ENCODE assay signal across 7 cellular contexts in genomic region chr14:93183596-93184317, GRCh38. TPM values are rescaled to one million over a fixed set of nuclear protein-coding genes. Genes with fewer than 3 reads are reported as not detected.
DNase-seq lines count a peak whose midpoint lies in the region; ATAC-seq and TF ChIP-seq lines count a peak whose summit lies in the region.

No MANE protein-coding gene starts in this region.

- peak overlapping the region; percentile 79 for H3K4me3 Mint-ChIP-seq in WTC11

- H3K9me3 Mint-ChIP-seq in WTC11, result no peaks in the 10 kb centered on the region

- in situ Hi-C loops in HAP-1 (cut with MboI; ENCODE audit: low sequenced_read_pairs), result no loop called here

- TF ChIP-seq POLR2A in spleen (IDR thresholded peaks at IDR 0.05), result no peak

- H3K27ac Mint-ChIP-seq in WTC11, result peak overlapping the region; percentile 95

- H2AFZ ChIP-seq in hepatocyte, result peak overlapping the region; percentile 97

- H3K79me2 ChIP-seq in hepatocyte, result peaks cover 48% of the 10 kb centered on the region

- TF ChIP-seq CTCF in WTC11 (IDR thresholded peaks at IDR 0.05) (no peak), hepatocyte (IDR thresholded peaks at IDR 0.05; ENCODE audit: poor library complexity) (no peak), spleen (IDR thresholded peaks at IDR 0.05 in 8 of 11, conservative IDR thresholded peaks at IDR 0.05 in 3 of 11) (no peak)

- no peaks in the 10 kb centered on the region for H3K27me3 Mint-ChIP-seq in WTC11 (ENCODE audit: low read depth)

- H3K4me3 ChIP-seq in HAP-1 (peak overlapping the region; percentile 97), hepatocyte (peak overlapping the region; percentile 96), spleen (peak overlapping the region; percentile 51 to 97 (median 83))

- no peak for DNase-seq in HAP-1 (ENCODE audit: low spot score in 2 of 2)
- no peak for DNase-seq in WTC11 (ENCODE audit: low spot score)
- no peak for DNase-seq in hepatocyte (ENCODE audit: low spot score)
- DNase-seq in spleen, result no peak
- no peak for DNase-seq in NCI-H2196 treated with DMSO at 0.1 percent for 48 hours (lab: John Stamatoyannopoulos, UW; ENCODE audit: unreplicated experiment)
- no peak for DNase-seq in KG1 (lab: John Stamatoyannopoulos, UW)

- intact Hi-C loops in spleen (cut with DNase I; ENCODE audit: low total_unique reads), result no loop called here

- H3K36me3 ChIP-seq in HAP-1 (replicated peaks) (peaks cover 30% of the 10 kb centered on the region), hepatocyte (replicated peaks; ENCODE audit: insufficient read depth, low read depth) (no peaks in the 10 kb centered on the region), spleen (peaks cover 0 to 50% (median 4%) of the 10 kb centered on the region in 6 donors)

- ATAC-seq in WTC11, result peak; percentile 4; the same call in 1 of the 2 replicates
- ATAC-seq in HG03439 (IDR thresholded peaks at IDR 0.05; ENCODE audit: unreplicated experiment), result no peak

- H3K9me3 ChIP-seq in HAP-1, result no peaks in the 10 kb centered on the region
- H3K9me3 ChIP-seq in hepatocyte (ENCODE audit: low read depth), result no peaks in the 10 kb centered on the region
- H3K9me3 ChIP-seq in spleen, result no peaks in the 10 kb centered on the region

- POLR2A ChIA-PET in WTC11 (lab: Charles Lee), result interaction anchor here (0.5 to 2.7 kb wide), 4 partner anchors 15 to 416 kb away, joined by 4 to 23 read pairs (median 6); partner anchors contain the start of genes GON7 and UBR7

- no peaks in the 10 kb centered on the region for H3K27me3 ChIP-seq in HAP-1 (ENCODE audit: low read depth)
- H3K27me3 ChIP-seq in hepatocyte, result no peaks in the 10 kb centered on the region
- H3K27me3 ChIP-seq in spleen (replicated peaks in 1 of 7), result no peaks in the 10 kb centered on the region

- H3K36me3 Mint-ChIP-seq in WTC11, result peaks cover 10% of the 10 kb centered on the region; the same call in 1 of the 2 replicates

- H3K4me2 ChIP-seq in hepatocyte, result peak overlapping the region; percentile 100

- H3K27ac ChIP-seq in hepatocyte, result peak overlapping the region; percentile 100
- H3K27ac ChIP-seq in spleen, result peak overlapping the region; percentile 79 to 99 (median 96)

- peaks cover 18% of the 10 kb centered on the region for H3K4me1 Mint-ChIP-seq in WTC11

- peaks cover 5% of the 10 kb centered on the region for H4K20me1 ChIP-seq in hepatocyte (ENCODE audit: insufficient read depth, poor library complexity, severe bottlenecking)

- H3K9me2 ChIP-seq in hepatocyte (replicated peaks; ENCODE audit: insufficient read depth), result no peaks in the 10 kb centered on the region

- 50% methylated on average over 17 of the region's 17 CpGs for WGBS in hepatocyte (ENCODE audit: low lambda C conversion rate, missing lambda C conversion rate)
- 47 to 54% (median 50%) methylated on average over 17 of the region's 17 CpGs for WGBS in spleen, 5 donors

- CTCF ChIA-PET in WTC11 (lab: Charles Lee), result interaction anchor here (0.7 to 3.1 kb wide), 17 partner anchors 9 to 435 kb away, joined by 3 to 34 read pairs (median 5); partner anchors contain the start of genes GON7, ITPK1 and UBR7

- H3K4me1 ChIP-seq in HAP-1 (peaks cover 13% of the 10 kb centered on the region), hepatocyte (ENCODE audit: insufficient read depth) (peaks cover 8% of the 10 kb centered on the region), spleen (peaks cover 19 to 50% (median 40%) of the 10 kb centered on the region in 6 donors)

TF ChIP-seq in WTC11, 78 proteins besides CTCF, POLR2A, EP300 and RAD21:
- TF ChIP-seq ZNF232 (CRISPR knock-in tag; IDR thresholded peaks at IDR 0.05) (no peak), MYBL2 (CRISPR knock-in tag; IDR thresholded peaks at IDR 0.05) (no peak), ZSCAN18 (CRISPR knock-in tag; IDR thresholded peaks at IDR 0.05) (no peak), TEAD1 (CRISPR knock-in tag; IDR thresholded peaks at IDR 0.05) (no peak), ETV6 (CRISPR knock-in tag; IDR thresholded peaks at IDR 0.05) (no peak), SOX15 (CRISPR knock-in tag; IDR thresholded peaks at IDR 0.05) (no peak)

RNA-seq across cellular contexts. Expression of gene MOAP1, which starts 0.9 kb away (rescaled TPM):
- total RNA-seq in WTC11 (2021) (16.7 to 18.1 TPM (median 17.2 TPM) in 3 replicates), hepatocyte (35.5 and 36.2 TPM in 2 replicates), spleen (10 to 100 TPM; 16.3 to 31.4 (median 28.1) TPM)
- polyA plus RNA-seq in hepatocyte (26.1 and 27.3 TPM in 2 replicates), spleen (10 to 100 TPM; 17.3 to 23.8 (median 21.5) TPM)

RNA-seq across cellular contexts. Expression of gene LYSET, which starts 1.4 kb away (rescaled TPM):
- 24.7 to 25.6 TPM (median 25.5 TPM) in 3 replicates for total RNA-seq in WTC11 (2021)
- 17.5 and 17.8 TPM in 2 replicates for total RNA-seq in hepatocyte
- polyA plus RNA-seq in hepatocyte, result 45.4 and 53.0 TPM in 2 replicates
- 10 to 100 TPM in 5 of 7 donors, 1 to 10 TPM in 2; 8.5 to 15.7 (median 14.1) TPM for total RNA-seq in spleen
- polyA plus RNA-seq in spleen, result 10 to 100 TPM; 21.8 to 29.2 (median 25.8) TPM

RNA-seq across cellular contexts. Expression of gene GON7, which starts 23.1 kb away (rescaled TPM):
- total RNA-seq in WTC11 (2021) (7.1 to 8.0 TPM (median 7.4 TPM) in 3 replicates), hepatocyte (22.2 and 22.7 TPM in 2 replicates), spleen (10 to 100 TPM in 3 of 7 donors, 1 to 10 TPM in 4; 7.2 to 16.6 (median 8.7) TPM)
- polyA plus RNA-seq in hepatocyte (13.7 and 17.8 TPM in 2 replicates), spleen (10 to 100 TPM; 19.3 to 27.0 (median 24.8) TPM)

RNA-seq across cellular contexts. Expression of gene UBR7, which starts 23.3 kb away (rescaled TPM):
- total RNA-seq in WTC11 (2021), result 21.1 to 28.9 TPM (median 24.0 TPM) in 3 replicates
- total RNA-seq in hepatocyte, result 14.9 and 16.3 TPM in 2 replicates
- 12.1 and 13.1 TPM in 2 replicates for polyA plus RNA-seq in hepatocyte
- total RNA-seq in spleen, result 10 to 100 TPM; 15.9 to 39.7 (median 22.2) TPM
- 10 to 100 TPM in 2 of 3 donors, 1 to 10 TPM in 1; 9.7 to 15.1 (median 13.1) TPM for polyA plus RNA-seq in spleen
